ENCODE assay signal across 8 cellular contexts in the genomic region with DNA sequence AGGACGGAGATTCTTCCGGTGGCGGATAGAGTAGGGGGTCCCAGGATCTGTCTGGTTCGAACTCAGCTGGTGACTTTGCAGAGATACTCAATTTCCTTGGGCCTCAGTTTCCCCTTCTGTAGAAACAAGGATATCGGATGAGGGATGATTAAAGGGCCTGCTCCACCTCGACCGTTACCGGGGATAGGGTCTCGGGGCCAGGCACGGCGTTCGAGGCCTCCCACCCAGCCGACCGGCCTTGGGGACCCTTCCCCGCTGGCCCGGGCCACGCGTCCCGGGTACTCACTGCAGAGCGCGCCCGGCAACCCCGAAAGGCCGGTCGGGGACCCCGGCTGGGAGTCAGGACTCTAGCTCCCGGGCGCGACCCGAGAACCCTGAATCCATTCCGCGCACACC. TPM values are rescaled to one million over a fixed set of nuclear protein-coding genes. Genes with fewer than 3 reads are reported as not detected.
A peak's percentile ranks its signal among the peaks of the same experiment; 100 is the strongest.
DNase-seq lines count a peak whose midpoint lies in the region; ATAC-seq and TF ChIP-seq lines count a peak whose summit lies in the region.

No MANE protein-coding gene starts in this region.

- H3K4me3 ChIP-seq in liver (ENCODE audit: low read depth in 1 of 3, low read length in 3 of 3) (peak overlapping the region; percentile 77 to 83 (median 79)), upper lobe of right lung (peak overlapping the region; percentile 95)

- H3K27me3 ChIP-seq in liver (ENCODE audit: control insufficient read depth in 4 of 4, insufficient read depth in 4 of 4, low read length in 3 of 4) (no peaks in the 10 kb centered on the region), upper lobe of right lung (no peaks in the 10 kb centered on the region)

- H3K27me3 Mint-ChIP-seq in activated naive CD4-positive, alpha-beta T cell treated with anti-CD3 and anti-CD28 coated beads, Interleukin-2, amount 50 U/mL, for 24 hours: no peaks in the 10 kb centered on the region
- peaks cover 3% of the 10 kb centered on the region for H3K27me3 Mint-ChIP-seq in activated naive CD8-positive, alpha-beta T cell treated with anti-CD3 and anti-CD28 coated beads, Interleukin-2, amount 50 U/mL, for 24 hours

- H3K9me3 ChIP-seq in liver (ENCODE audit: control insufficient read depth in 4 of 4, low read length in 3 of 4): no peaks in the 10 kb centered on the region
- H3K9me3 ChIP-seq in upper lobe of right lung: no peaks in the 10 kb centered on the region

- intact Hi-C loops in upper lobe of right lung (cut with DNase I): no loop called here

- peak overlapping the region; percentile 100 for H3K27ac Mint-ChIP-seq in activated naive CD4-positive, alpha-beta T cell treated with anti-CD3 and anti-CD28 coated beads, Interleukin-2, amount 50 U/mL, for 24 hours
- peak overlapping the region; percentile 100 for H3K27ac Mint-ChIP-seq in activated naive CD8-positive, alpha-beta T cell treated with anti-CD3 and anti-CD28 coated beads, Interleukin-2, amount 50 U/mL, for 24 hours

- DNase-seq in activated naive CD4-positive, alpha-beta T cell treated with anti-CD3 and anti-CD28 coated beads, Interleukin-2, amount 50 U/mL, for 16 hours: no peak
- no peak for DNase-seq in activated naive CD8-positive, alpha-beta T cell treated with anti-CD3 and anti-CD28 coated beads, Interleukin-2, amount 50 U/mL, for 24 hours
- DNase-seq in upper lobe of right lung (no peak), NCI-H1105 treated with DMSO at 0.1 percent for 48 hours (lab: John Stamatoyannopoulos, UW) (no peak)

- no peaks in the 10 kb centered on the region for H3K9me3 Mint-ChIP-seq in activated naive CD4-positive, alpha-beta T cell treated with anti-CD3 and anti-CD28 coated beads, Interleukin-2, amount 50 U/mL, for 24 hours
- H3K9me3 Mint-ChIP-seq in activated naive CD8-positive, alpha-beta T cell treated with anti-CD3 and anti-CD28 coated beads, Interleukin-2, amount 50 U/mL, for 24 hours: no peaks in the 10 kb centered on the region

- TF ChIP-seq RAD21 in liver (IDR thresholded peaks at IDR 0.05): no peak

- peaks cover 44% of the 10 kb centered on the region for H3K4me1 Mint-ChIP-seq in activated naive CD4-positive, alpha-beta T cell treated with anti-CD3 and anti-CD28 coated beads, Interleukin-2, amount 50 U/mL, for 24 hours
- H3K4me1 Mint-ChIP-seq in activated naive CD8-positive, alpha-beta T cell treated with anti-CD3 and anti-CD28 coated beads, Interleukin-2, amount 50 U/mL, for 24 hours: peaks cover 44% of the 10 kb centered on the region

- peaks cover 36% of the 10 kb centered on the region for H3K36me3 Mint-ChIP-seq in activated naive CD4-positive, alpha-beta T cell treated with anti-CD3 and anti-CD28 coated beads, Interleukin-2, amount 50 U/mL, for 24 hours
- H3K36me3 Mint-ChIP-seq in activated naive CD8-positive, alpha-beta T cell treated with anti-CD3 and anti-CD28 coated beads, Interleukin-2, amount 50 U/mL, for 24 hours (ENCODE audit: low read depth): peaks cover 52% of the 10 kb centered on the region

- no peak for ATAC-seq in activated naive CD8-positive, alpha-beta T cell treated with anti-CD3 and anti-CD28 coated beads, Interleukin-2, amount 50 U/mL, for 24 hours
- ATAC-seq in upper lobe of right lung (no peak), HG03139 (IDR thresholded peaks at IDR 0.05; ENCODE audit: unreplicated experiment) (no peak), GM21576 (IDR thresholded peaks at IDR 0.05; ENCODE audit: unreplicated experiment) (no peak)

- under 1% methylated on average over 32 of the region's 32 CpGs for WGBS in liver

- H3K9ac ChIP-seq in liver (ENCODE audit: low read depth in 1 of 2, low read length in 2 of 2): peak overlapping the region; percentile 24 to 55

- H3K36me3 ChIP-seq in liver (ENCODE audit: control insufficient read depth in 4 of 4, insufficient read depth in 3 of 4, low read depth in 1 of 4, low read length in 3 of 4) (peaks cover under 1 to 10% (median 4%) of the 10 kb centered on the region in 4 donors), upper lobe of right lung (peaks cover 9% of the 10 kb centered on the region)

- H3K27ac ChIP-seq in liver (ENCODE audit: low read depth in 1 of 2, low read length in 2 of 2) (peak overlapping the region; percentile 97 to 99), upper lobe of right lung (peak overlapping the region; percentile 100)

- H3K4me3 Mint-ChIP-seq in activated naive CD4-positive, alpha-beta T cell treated with anti-CD3 and anti-CD28 coated beads, Interleukin-2, amount 50 U/mL, for 24 hours: peak overlapping the region; percentile 95
- peak overlapping the region; percentile 100 for H3K4me3 Mint-ChIP-seq in activated naive CD8-positive, alpha-beta T cell treated with anti-CD3 and anti-CD28 coated beads, Interleukin-2, amount 50 U/mL, for 24 hours

- H3K4me1 ChIP-seq in liver (ENCODE audit: control insufficient read depth in 4 of 4, insufficient read depth in 4 of 4, low read length in 3 of 4) (peaks cover 3 to 49% (median 40%) of the 10 kb centered on the region in 4 donors), upper lobe of right lung (peaks cover 43% of the 10 kb centered on the region)

- TF ChIP-seq CTCF in liver (IDR thresholded peaks at IDR 0.05; ENCODE audit: low read depth, low read length, missing input control): no peak
- TF ChIP-seq CTCF in upper lobe of right lung (IDR thresholded peaks at IDR 0.05): no peak

TF ChIP-seq in liver, 16 proteins besides CTCF, POLR2A, EP300 and RAD21:
- no peak for TF ChIP-seq GABPA (IDR thresholded peaks at IDR 0.05 in 1 of 2, conservative IDR thresholded peaks at IDR 0.05 in 1 of 2)
- TF ChIP-seq HNF4G (IDR thresholded peaks at IDR 0.05): no peak
- TF ChIP-seq JUND (IDR thresholded peaks at IDR 0.05): no peak
- TF ChIP-seq FOXA1 (IDR thresholded peaks at IDR 0.05): no peak
- no peak for TF ChIP-seq NR2F2 (IDR thresholded peaks at IDR 0.05)
- TF ChIP-seq FOXA2 (IDR thresholded peaks at IDR 0.05): no peak
- TF ChIP-seq, protein P1, sequence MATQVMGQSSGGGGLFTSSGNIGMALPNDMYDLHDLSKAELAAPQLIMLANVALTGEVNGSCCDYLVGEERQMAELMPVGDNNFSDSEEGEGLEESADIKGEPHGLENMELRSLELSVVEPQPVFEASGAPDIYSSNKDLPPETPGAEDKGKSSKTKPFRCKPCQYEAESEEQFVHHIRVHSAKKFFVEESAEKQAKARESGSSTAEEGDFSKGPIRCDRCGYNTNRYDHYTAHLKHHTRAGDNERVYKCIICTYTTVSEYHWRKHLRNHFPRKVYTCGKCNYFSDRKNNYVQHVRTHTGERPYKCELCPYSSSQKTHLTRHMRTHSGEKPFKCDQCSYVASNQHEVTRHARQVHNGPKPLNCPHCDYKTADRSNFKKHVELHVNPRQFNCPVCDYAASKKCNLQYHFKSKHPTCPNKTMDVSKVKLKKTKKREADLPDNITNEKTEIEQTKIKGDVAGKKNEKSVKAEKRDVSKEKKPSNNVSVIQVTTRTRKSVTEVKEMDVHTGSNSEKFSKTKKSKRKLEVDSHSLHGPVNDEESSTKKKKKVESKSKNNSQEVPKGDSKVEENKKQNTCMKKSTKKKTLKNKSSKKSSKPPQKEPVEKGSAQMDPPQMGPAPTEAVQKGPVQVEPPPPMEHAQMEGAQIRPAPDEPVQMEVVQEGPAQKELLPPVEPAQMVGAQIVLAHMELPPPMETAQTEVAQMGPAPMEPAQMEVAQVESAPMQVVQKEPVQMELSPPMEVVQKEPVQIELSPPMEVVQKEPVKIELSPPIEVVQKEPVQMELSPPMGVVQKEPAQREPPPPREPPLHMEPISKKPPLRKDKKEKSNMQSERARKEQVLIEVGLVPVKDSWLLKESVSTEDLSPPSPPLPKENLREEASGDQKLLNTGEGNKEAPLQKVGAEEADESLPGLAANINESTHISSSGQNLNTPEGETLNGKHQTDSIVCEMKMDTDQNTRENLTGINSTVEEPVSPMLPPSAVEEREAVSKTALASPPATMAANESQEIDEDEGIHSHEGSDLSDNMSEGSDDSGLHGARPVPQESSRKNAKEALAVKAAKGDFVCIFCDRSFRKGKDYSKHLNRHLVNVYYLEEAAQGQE (IDR thresholded peaks at IDR 0.05): no peak
- TF ChIP-seq HNF4A (conservative IDR thresholded peaks at IDR 0.05): no peak

RNA-seq across cellular contexts. Expression of gene RHBDD3, which starts 0.3 kb away (rescaled TPM):
- 10 to 100 TPM; 14.3 to 22.1 TPM for total RNA-seq in liver
- polyA plus RNA-seq in liver: 10 to 100 TPM; 14.5 to 26.5 TPM
- 19.0 TPM for total RNA-seq in upper lobe of right lung

RNA-seq across cellular contexts. Expression of gene EWSR1, which starts 0.6 kb away (rescaled TPM):
- total RNA-seq in liver (100 to 1,000 TPM in 1 of 2 donors, 10 to 100 TPM in 1; 81.0 to 134 TPM), upper lobe of right lung (149 TPM)
- polyA plus RNA-seq in liver: 10 to 100 TPM; 64.8 to 75.7 TPM

RNA-seq across cellular contexts. Expression of gene GAS2L1, which starts 39.0 kb away (rescaled TPM):
- total RNA-seq in liver (10 to 100 TPM in 1 of 2 donors, 1 to 10 TPM in 1; 6.6 to 11.4 TPM), upper lobe of right lung (27.2 TPM)
- polyA plus RNA-seq in liver: 10 to 100 TPM in 1 of 2 donors, 1 to 10 TPM in 1; 4.0 to 11.2 TPM

RNA-seq across cellular contexts. Expression of gene RASL10A, which starts 48.0 kb away (rescaled TPM):
- total RNA-seq in liver (under 1 TPM; 0.75 to 0.79 TPM), upper lobe of right lung (0.72 TPM)
- under 1 TPM; 0.10 to 0.20 TPM for polyA plus RNA-seq in liver
